20 cellular contexts compared by ENCODE assay signal in the genomic region with DNA sequence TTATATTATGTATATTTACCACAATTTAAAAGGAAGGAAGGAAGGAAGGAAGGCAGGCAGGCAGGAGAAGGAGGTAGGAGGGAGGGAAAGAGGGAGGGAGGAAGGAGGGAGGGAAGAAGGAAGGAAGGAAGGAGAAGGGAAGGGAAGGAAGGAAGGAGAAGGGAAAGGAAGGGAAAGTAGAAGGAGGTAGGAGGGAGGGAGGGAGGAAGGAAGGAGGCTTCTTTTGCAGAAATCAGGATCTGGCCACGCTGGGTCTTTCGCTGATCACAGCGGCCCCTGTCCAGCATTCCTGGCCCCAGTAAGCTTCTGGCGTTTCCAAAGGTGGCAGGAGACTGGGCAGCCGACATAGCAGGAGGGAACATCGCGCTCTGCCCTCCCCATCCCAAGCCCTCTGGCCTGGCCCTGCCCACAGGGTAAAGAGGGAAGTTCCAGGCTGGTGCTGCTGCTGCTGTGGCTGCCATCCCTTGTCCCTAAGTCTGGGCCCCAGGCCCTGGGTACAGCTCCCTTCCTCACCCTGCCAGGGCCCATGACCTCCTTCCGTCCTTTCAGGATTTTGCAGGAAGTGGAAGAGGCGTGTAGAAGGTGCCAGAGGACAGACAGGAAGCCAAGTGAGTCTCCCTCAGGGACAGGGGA. TPM values are rescaled to one million over a fixed set of nuclear protein-coding genes. Genes with fewer than 3 reads are reported as not detected.
DNase-seq lines count a peak whose midpoint lies in the region; ATAC-seq, FAIRE-seq and TF ChIP-seq lines count a peak whose summit lies in the region.
"Had no signal": no experiment of that assay in that cellular context is flagged by ENCODE, and none has a peak within 500 bp of the region (broad histone marks: within the 10 kb centered on the region; RNA-seq: fewer than 3 reads in every experiment).

No MANE protein-coding gene starts in this region.

- no peaks in the 10 kb centered on the region for H3K4me1 Mint-ChIP-seq in astrocyte (ENCODE audit: low read depth, unreplicated experiment)

- TF ChIP-seq POLR2A in spleen (IDR thresholded peaks at IDR 0.05): no peak

- peaks cover 2% of the 10 kb centered on the region for H3K27me3 Mint-ChIP-seq in astrocyte (ENCODE audit: low read depth, unreplicated experiment)

- DNase-seq in DMS153 treated with DMSO at 0.1 percent for 48 hours (lab: John Stamatoyannopoulos, UW; ENCODE audit: unreplicated experiment) (peak; percentile 34), DMS153 (lab: John Stamatoyannopoulos, UW) (no peak), astrocyte (ENCODE audit: low read depth) (no peak), keratinocyte (ENCODE audit: low read depth, low spot score) (no peak), spleen (no peak), AG20443 (ENCODE audit: low spot score) (no peak), NCI-H2081 treated with DMSO at 0.1 percent for 48 hours (lab: John Stamatoyannopoulos, UW) (no peak)
- DNase-seq: activated CD8-positive, alpha-beta memory T cell treated with anti-CD3 and anti-CD28 coated beads, Interleukin-2, amount 50 U/mL, for 4 hours; cortex of kidney; DMS79; erythroblast; HFFc6; midbrain; NCI-H774; occipital lobe; SHP77; tibial artery had no signal

- no peak overlapping the region for H3K27ac Mint-ChIP-seq in astrocyte (ENCODE audit: unreplicated experiment)
- H3K27ac Mint-ChIP-seq: HFFc6 had no signal

- no peak for ATAC-seq in GM18517 (IDR thresholded peaks at IDR 0.05; ENCODE audit: unreplicated experiment)

- peaks cover 31% of the 10 kb centered on the region for H3K9me3 Mint-ChIP-seq in astrocyte (ENCODE audit: unreplicated experiment)

- H3K9ac ChIP-seq in astrocyte (ENCODE audit: low read length): no peak overlapping the region
- no peak overlapping the region for H3K9ac ChIP-seq in keratinocyte (ENCODE audit: control insufficient read depth, extremely low read depth, insufficient read depth, low read length)

- H2AFZ ChIP-seq in astrocyte (ENCODE audit: low read depth, low read length) (peak overlapping the region; percentile 47), keratinocyte (ENCODE audit: control insufficient read depth, low read length) (peak overlapping the region; percentile 26)

- H3K4me1 ChIP-seq in astrocyte (ENCODE audit: insufficient read depth, low read length) (peaks cover 10% of the 10 kb centered on the region), keratinocyte (ENCODE audit: control insufficient read depth, extremely low read depth, insufficient read depth, low read length) (peaks cover 20% of the 10 kb centered on the region), spleen (peaks cover 6 to 17% (median 11%) of the 10 kb centered on the region in 6 donors)

- H3K4me3 Mint-ChIP-seq in astrocyte (ENCODE audit: unreplicated experiment): no peak overlapping the region
- H3K4me3 Mint-ChIP-seq: HFFc6 had no signal

- 17 to 39% (median 19%) methylated on average over 9 of the region's 9 CpGs for WGBS in spleen, 5 donors

- no peaks in the 10 kb centered on the region for H3K9me1 ChIP-seq in keratinocyte (ENCODE audit: control insufficient read depth, extremely low read depth, insufficient read depth, low read length)

- H3K27me3 ChIP-seq in astrocyte (ENCODE audit: insufficient read depth, low read length): no peaks in the 10 kb centered on the region
- no peaks in the 10 kb centered on the region for H3K27me3 ChIP-seq in keratinocyte (ENCODE audit: control insufficient read depth, extremely low read depth, insufficient read depth, low read length)
- H3K27me3 ChIP-seq in spleen (replicated peaks in 1 of 7): no peaks in the 10 kb centered on the region
- H3K27me3 ChIP-seq: tibial artery had no signal

- peaks cover 10% of the 10 kb centered on the region for H3K36me3 Mint-ChIP-seq in astrocyte (ENCODE audit: low read depth, unreplicated experiment)

- no peak overlapping the region for H3K4me3 ChIP-seq in astrocyte (ENCODE audit: insufficient read depth, low read depth, low read length)
- H3K4me3 ChIP-seq in keratinocyte (ENCODE audit: control insufficient read depth in 2 of 3, extremely low read depth in 1 of 3, insufficient read depth in 2 of 3, low read depth in 1 of 3, low read length in 3 of 3): no peak overlapping the region
- no peak overlapping the region for H3K4me3 ChIP-seq in spleen
- H3K4me3 ChIP-seq: tibial artery had no signal

- H4K20me1 ChIP-seq in astrocyte (ENCODE audit: insufficient read depth, low read length) (no peaks in the 10 kb centered on the region), keratinocyte (ENCODE audit: control insufficient read depth, extremely low read depth, insufficient read depth, low read length) (no peaks in the 10 kb centered on the region)

- H3K4me2 ChIP-seq in astrocyte (ENCODE audit: low read length) (no peak overlapping the region), keratinocyte (ENCODE audit: control insufficient read depth, extremely low read depth, insufficient read depth, low read depth, low read length) (no peak overlapping the region)

- FAIRE-seq in astrocyte (lab: Jason Lieb, UNC) (no peak), keratinocyte (lab: Jason Lieb, UNC) (no peak)
- FAIRE-seq: GM18507 had no signal

- H3K27ac ChIP-seq in astrocyte (ENCODE audit: low read depth, low read length): no peak overlapping the region
- H3K27ac ChIP-seq in keratinocyte (ENCODE audit: control insufficient read depth, insufficient read depth, low read length): no peak overlapping the region
- peak overlapping the region in 6 of 8 donors; percentile 17 to 61 (median 46) for H3K27ac ChIP-seq in spleen
- H3K27ac ChIP-seq: 22Rv1, tibial artery had no signal

- dilution Hi-C loops in keratinocyte (cut with MboI; ENCODE audit: extremely low pct_ligation_motif_present, low sequenced_read_pairs): no loop called here

- H3K79me2 ChIP-seq in astrocyte (ENCODE audit: insufficient read depth, low read length): no peaks in the 10 kb centered on the region
- H3K79me2 ChIP-seq in keratinocyte (ENCODE audit: control insufficient read depth, insufficient read depth, low read length): no peaks in the 10 kb centered on the region

- intact Hi-C loops in spleen (cut with DNase I; ENCODE audit: low total_unique reads): no loop called here

- TF ChIP-seq CTCF in astrocyte (IDR thresholded peaks at IDR 0.05; ENCODE audit: insufficient read depth, low read depth, low read length) (no peak), keratinocyte (optimal IDR thresholded peaks at IDR 0.05 in 1 of 3, IDR thresholded peaks at IDR 0.05 in 1 of 3, conservative IDR thresholded peaks at IDR 0.05 in 1 of 3; ENCODE audit: extremely low read depth in 1 of 3, insufficient read depth in 2 of 3, low read length in 3 of 3) (no peak), spleen (IDR thresholded peaks at IDR 0.05 in 8 of 11, conservative IDR thresholded peaks at IDR 0.05 in 3 of 11) (no peak)

- H3K36me3 ChIP-seq in astrocyte (ENCODE audit: insufficient read depth, low read length): no peaks in the 10 kb centered on the region
- no peaks in the 10 kb centered on the region for H3K36me3 ChIP-seq in keratinocyte (ENCODE audit: control insufficient read depth in 2 of 2, extremely low read depth in 1 of 2, insufficient read depth in 2 of 2, low read length in 2 of 2)
- H3K36me3 ChIP-seq in spleen: no peaks in the 10 kb centered on the region
- H3K36me3 ChIP-seq: tibial artery had no signal

- H3K9me3 ChIP-seq in astrocyte (ENCODE audit: insufficient read depth, low read depth, low read length): peaks cover 17% of the 10 kb centered on the region
- peaks cover 16% of the 10 kb centered on the region for H3K9me3 ChIP-seq in keratinocyte (ENCODE audit: control insufficient read depth, low read depth, low read length)
- peaks cover 0 to 14% (median under 1%) of the 10 kb centered on the region in 8 donors for H3K9me3 ChIP-seq in spleen

RNA-seq across cellular contexts. Expression of a gene that starts 14.5 kb away (rescaled TPM):
- 425 and 489 TPM in 2 replicates for total RNA-seq in astrocyte
- 4.7 to 10.3 TPM (median 5.0 TPM) in 3 replicates for polyA plus RNA-seq in keratinocyte
- 31.0 TPM for polyA plus RNA-seq in keratinocyte (2011; ENCODE audit: low read depth)
- 6.5 and 20.0 TPM in 2 replicates for polyA plus RNA-seq in keratinocyte (2011; cell fraction: cytosol; rRNA removed)
- polyA plus RNA-seq in keratinocyte (2011; cell fraction: nucleus; rRNA removed): 43.3 and 69.5 TPM in 2 replicates
- polyA plus RNA-seq in keratinocyte (2012; ENCODE audit: low replicate concordance): 35.3 and 75.7 TPM in 2 replicates
- 19.3 to 59.5 TPM (median 23.6 TPM) in 3 replicates for polyA minus RNA-seq in keratinocyte
- 40.7 TPM for polyA minus RNA-seq in keratinocyte (2011; cell fraction: cytosol; rRNA and poly(A)+ RNA removed)
- 50.3 and 64.5 TPM in 2 replicates for polyA minus RNA-seq in keratinocyte (2011; cell fraction: nucleus; rRNA and poly(A)+ RNA removed)
- 100 to 1,000 TPM; 145 to 236 (median 174) TPM for total RNA-seq in spleen
- polyA plus RNA-seq in spleen: 10 to 100 TPM; 13.2 to 60.6 (median 17.2) TPM

Comparison
In these comparisons a context has a peak if more than half of its experiments do, and no peak if none do; other contexts are left out.
1. H3K27ac ChIP-seq: peak in spleen (6 of 8); none in astrocyte (single experiment) and keratinocyte (single experiment).